ENCODE assay signal across 3 cellular contexts in the genomic region with DNA sequence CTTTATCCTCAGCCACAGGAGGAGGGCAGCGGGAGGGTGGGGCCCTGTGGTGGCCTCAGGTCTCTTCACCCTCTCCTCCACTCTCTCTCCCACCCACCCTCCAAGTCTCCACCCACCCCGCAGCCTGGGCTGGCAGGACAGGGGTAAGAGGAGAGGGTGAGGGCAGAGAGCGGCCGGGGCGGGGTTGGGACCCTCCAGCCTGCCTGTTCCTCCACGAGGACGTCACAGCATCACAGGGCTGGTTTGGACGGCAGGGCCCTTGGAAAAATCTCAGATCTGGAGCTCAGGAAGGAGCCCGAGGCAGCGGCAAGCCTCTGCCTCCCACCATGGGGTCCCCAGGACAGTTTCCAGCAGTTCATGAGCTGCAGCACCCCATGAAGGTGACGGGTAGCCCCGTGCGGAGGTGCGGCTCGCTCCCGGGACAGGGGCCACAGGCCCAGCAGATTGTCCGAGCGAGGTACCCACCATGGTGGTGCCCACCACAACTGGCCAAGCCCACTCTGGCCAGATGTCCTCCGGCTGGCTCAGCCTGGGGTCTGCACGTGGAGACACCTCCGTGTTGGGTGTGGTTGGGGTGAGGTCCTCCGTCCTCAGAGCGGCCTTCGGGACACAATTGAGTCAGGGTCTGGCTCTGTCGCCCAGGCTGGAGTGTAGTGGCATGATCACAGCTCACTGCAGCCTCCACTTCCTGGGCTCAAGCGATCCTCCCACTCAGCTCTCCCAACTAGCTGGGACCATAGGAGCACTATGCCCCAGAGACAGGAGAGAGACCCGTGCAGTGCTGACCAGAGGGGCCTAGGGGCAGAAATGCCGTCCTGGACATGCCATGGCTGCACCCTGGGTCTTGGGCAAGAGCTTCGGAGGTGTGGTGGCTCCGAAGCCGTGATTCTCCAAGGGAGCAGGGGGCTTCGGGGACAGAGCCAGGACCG.
TF ChIP-seq lines count a peak whose summit lies in the region.

No MANE protein-coding gene starts in this region.

TF ChIP-seq in HEK293, 187 proteins besides CTCF, POLR2A, EP300 and RAD21:
- no peak for TF ChIP-seq ZNF274 (IDR thresholded peaks at IDR 0.05; ENCODE audit: low read length)
- no peak for TF ChIP-seq ZNF274 (tag by site-specific recombination; IDR thresholded peaks at IDR 0.05; ENCODE audit: borderline replicate concordance)
- no peak for TF ChIP-seq ZNF155 (tag by site-specific recombination; IDR thresholded peaks at IDR 0.05)
- TF ChIP-seq, protein P1, sequence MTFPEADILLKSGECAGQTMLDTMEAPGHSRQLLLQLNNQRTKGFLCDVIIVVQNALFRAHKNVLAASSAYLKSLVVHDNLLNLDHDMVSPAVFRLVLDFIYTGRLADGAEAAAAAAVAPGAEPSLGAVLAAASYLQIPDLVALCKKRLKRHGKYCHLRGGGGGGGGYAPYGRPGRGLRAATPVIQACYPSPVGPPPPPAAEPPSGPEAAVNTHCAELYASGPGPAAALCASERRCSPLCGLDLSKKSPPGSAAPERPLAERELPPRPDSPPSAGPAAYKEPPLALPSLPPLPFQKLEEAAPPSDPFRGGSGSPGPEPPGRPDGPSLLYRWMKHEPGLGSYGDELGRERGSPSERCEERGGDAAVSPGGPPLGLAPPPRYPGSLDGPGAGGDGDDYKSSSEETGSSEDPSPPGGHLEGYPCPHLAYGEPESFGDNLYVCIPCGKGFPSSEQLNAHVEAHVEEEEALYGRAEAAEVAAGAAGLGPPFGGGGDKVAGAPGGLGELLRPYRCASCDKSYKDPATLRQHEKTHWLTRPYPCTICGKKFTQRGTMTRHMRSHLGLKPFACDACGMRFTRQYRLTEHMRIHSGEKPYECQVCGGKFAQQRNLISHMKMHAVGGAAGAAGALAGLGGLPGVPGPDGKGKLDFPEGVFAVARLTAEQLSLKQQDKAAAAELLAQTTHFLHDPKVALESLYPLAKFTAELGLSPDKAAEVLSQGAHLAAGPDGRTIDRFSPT (tag by site-specific recombination; IDR thresholded peaks at IDR 0.05) = no peak
- TF ChIP-seq ZNF529 (tag by site-specific recombination; IDR thresholded peaks at IDR 0.05; ENCODE audit: insufficient replicate concordance) = no peak
- TF ChIP-seq, protein P2, sequence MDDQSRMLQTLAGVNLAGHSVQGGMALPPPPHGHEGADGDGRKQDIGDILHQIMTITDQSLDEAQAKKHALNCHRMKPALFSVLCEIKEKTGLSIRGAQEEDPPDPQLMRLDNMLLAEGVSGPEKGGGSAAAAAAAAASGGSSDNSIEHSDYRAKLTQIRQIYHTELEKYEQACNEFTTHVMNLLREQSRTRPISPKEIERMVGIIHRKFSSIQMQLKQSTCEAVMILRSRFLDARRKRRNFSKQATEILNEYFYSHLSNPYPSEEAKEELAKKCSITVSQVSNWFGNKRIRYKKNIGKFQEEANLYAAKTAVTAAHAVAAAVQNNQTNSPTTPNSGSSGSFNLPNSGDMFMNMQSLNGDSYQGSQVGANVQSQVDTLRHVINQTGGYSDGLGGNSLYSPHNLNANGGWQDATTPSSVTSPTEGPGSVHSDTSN (CRISPR knock-in tag; IDR thresholded peaks at IDR 0.05) = peak; percentile 65
- no peak for TF ChIP-seq ZNF391 (tag by site-specific recombination; IDR thresholded peaks at IDR 0.05; ENCODE audit: borderline replicate concordance, low read depth)
- no peak for TF ChIP-seq ZNF121 (tag by site-specific recombination; IDR thresholded peaks at IDR 0.05)
- no peak for TF ChIP-seq ZNF175 (tag by site-specific recombination; IDR thresholded peaks at IDR 0.05)
- no peak for TF ChIP-seq ZNF670 (tag by site-specific recombination; IDR thresholded peaks at IDR 0.05; ENCODE audit: low read depth)
- no peak for TF ChIP-seq ZNF544 (tag by site-specific recombination; IDR thresholded peaks at IDR 0.05)
- TF ChIP-seq ZNF112 (tag by site-specific recombination; IDR thresholded peaks at IDR 0.05) = no peak
- TF ChIP-seq SP2 (tag by site-specific recombination; IDR thresholded peaks at IDR 0.05) = no peak
- TF ChIP-seq ZIC2 (tag by site-specific recombination; IDR thresholded peaks at IDR 0.05) = peak; percentile 26; the same call in 1 of the 2 replicates

TF ChIP-seq in H1, 55 proteins besides CTCF, POLR2A, EP300 and RAD21:
- TF ChIP-seq RNF2 (IDR thresholded peaks at IDR 0.05; ENCODE audit: borderline replicate concordance, low read depth, low read length, missing control alignments, poor library complexity, severe bottlenecking) (no peak), JUN (IDR thresholded peaks at IDR 0.05; ENCODE audit: low read depth, low read length) (no peak), SP4 (IDR thresholded peaks at IDR 0.05; ENCODE audit: low read length) (no peak), YY1 (IDR thresholded peaks at IDR 0.05; ENCODE audit: low read depth, low read length) (no peak)
- TF ChIP-seq, protein P3, sequence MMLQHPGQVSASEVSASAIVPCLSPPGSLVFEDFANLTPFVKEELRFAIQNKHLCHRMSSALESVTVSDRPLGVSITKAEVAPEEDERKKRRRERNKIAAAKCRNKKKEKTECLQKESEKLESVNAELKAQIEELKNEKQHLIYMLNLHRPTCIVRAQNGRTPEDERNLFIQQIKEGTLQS (IDR thresholded peaks at IDR 0.05; ENCODE audit: insufficient read depth, low read depth, low read length) = no peak

TF ChIP-seq in GM12891, 5 proteins besides CTCF, POLR2A, EP300 and RAD21:
- TF ChIP-seq POU2F2 (IDR thresholded peaks at IDR 0.05; ENCODE audit: low read depth, low read length) = no peak
